In the genomic region with DNA sequence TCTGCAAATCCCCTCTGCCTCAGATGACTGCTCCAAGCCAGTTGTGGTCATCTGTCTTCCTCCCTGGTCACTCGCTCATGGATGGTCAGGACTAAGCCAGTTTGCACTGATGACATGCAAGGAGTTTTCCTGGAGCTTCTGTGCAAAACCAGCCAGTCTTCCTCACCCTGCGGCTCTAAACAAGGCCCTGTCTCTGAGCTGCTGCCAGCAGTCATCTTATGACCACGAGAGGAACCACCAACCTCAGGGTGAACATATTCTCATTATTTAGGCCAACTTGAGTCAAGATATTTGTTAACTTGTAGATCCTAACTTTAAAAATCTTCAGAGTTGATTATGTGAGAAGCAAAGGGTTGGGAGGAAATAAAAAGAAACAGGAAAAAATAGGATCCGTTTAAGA, we compare ENCODE assay signal across 27 cellular contexts.
DNase-seq lines count a peak whose midpoint lies in the region; ATAC-seq and TF ChIP-seq lines count a peak whose summit lies in the region.
"Had no signal": no experiment of that assay in that cellular context is flagged by ENCODE, and none has a peak within 500 bp of the region (broad histone marks: within the 10 kb centered on the region; RNA-seq: fewer than 3 reads in every experiment).

No MANE protein-coding gene starts in this region.

- H3K4me1 ChIP-seq in Loucy (ENCODE audit: insufficient read depth, low read length, poor library complexity, severe bottlenecking) = peaks cover 18% of the 10 kb centered on the region
- H3K4me1 ChIP-seq in Caco-2 = no peaks in the 10 kb centered on the region
- H3K4me1 ChIP-seq: parathyroid adenoma had no signal

- H3K9me2 ChIP-seq in Loucy (replicated peaks; ENCODE audit: low read depth, low read length) = no peaks in the 10 kb centered on the region

- H3K4me1 Mint-ChIP-seq in activated T-cell treated with anti-CD3 and anti-CD28 coated beads, Interleukin-2, amount 50 U/mL, for 72 hours (ENCODE audit: low read depth) = peaks cover 81% of the 10 kb centered on the region
- H3K4me1 Mint-ChIP-seq in activated T-cell treated with anti-CD3 and anti-CD28 coated beads, Interleukin-2, amount 50 U/mL, for 4 hours (ENCODE audit: low read depth) = peaks cover 67% of the 10 kb centered on the region
- peaks cover 58% of the 10 kb centered on the region for H3K4me1 Mint-ChIP-seq in activated T-helper 2 cell treated with anti-CD3 and anti-CD28 coated beads, Interferon-gamma antibody, Interleukin-2, Interleukin-4, amounts not matched to agents 10 μg/mL and 5 μg/mL and 100 μg/mL, durations not matched to agents 14 hours and 24 hours and 36 hours (ENCODE audit: low read depth)
- peaks cover 96% of the 10 kb centered on the region for H3K4me1 Mint-ChIP-seq in stimulated activated memory B cell treated with anti-CD40 and anti-IgM and Interleukin-4, amounts not matched to agents 10 μg/mL and 1 μg/mL and 100 μg/mL, for 72 hours
- no peaks in the 10 kb centered on the region for H3K4me1 Mint-ChIP-seq in Caco-2 (ENCODE audit: low read depth, unreplicated experiment)
- H3K4me1 Mint-ChIP-seq: nephron had no signal

- H3K36me3 ChIP-seq in Loucy (ENCODE audit: insufficient read depth, low read length) (no peaks in the 10 kb centered on the region), MG63 (no peaks in the 10 kb centered on the region), Caco-2 (ENCODE audit: control insufficient read depth, insufficient read depth, low read length) (no peaks in the 10 kb centered on the region)
- H3K36me3 ChIP-seq: BLaER1 had no signal

- peak overlapping the region; percentile 45 for H3K27ac Mint-ChIP-seq in activated T-cell treated with anti-CD3 and anti-CD28 coated beads, Interleukin-2, amount 50 U/mL, for 72 hours
- H3K27ac Mint-ChIP-seq in activated T-helper 2 cell treated with anti-CD3 and anti-CD28 coated beads, Interferon-gamma antibody, Interleukin-2, Interleukin-4, amounts not matched to agents 10 μg/mL and 5 μg/mL and 100 μg/mL, durations not matched to agents 14 hours and 24 hours and 36 hours = peak overlapping the region; percentile 53
- H3K27ac Mint-ChIP-seq in stimulated activated memory B cell treated with anti-CD40 and anti-IgM and Interleukin-4, amounts not matched to agents 10 μg/mL and 1 μg/mL and 100 μg/mL, for 72 hours = peak overlapping the region; percentile 90
- no peak overlapping the region for H3K27ac Mint-ChIP-seq in Caco-2 (ENCODE audit: unreplicated experiment)
- H3K27ac Mint-ChIP-seq: activated naive CD8-positive, alpha-beta T cell treated with anti-CD3 and anti-CD28 coated beads for 36 hours; nephron had no signal

- ATAC-seq in activated T-cell treated with anti-CD3 and anti-CD28 coated beads, Interleukin-2, amount 50 U/mL, for 72 hours (replicated peaks in 1 of 2) = peak; percentile 56 to 59
- ATAC-seq in activated T-cell treated with anti-CD3 and anti-CD28 coated beads, Interleukin-2, amount 50 U/mL, for 4 hours = no peak
- ATAC-seq in stimulated activated memory B cell treated with anti-CD40 and anti-IgM and Interleukin-4, amounts not matched to agents 10 μg/mL and 1 μg/mL and 100 μg/mL, for 72 hours = no peak
- ATAC-seq: left cardiac atrium, right cardiac atrium, Right ventricle myocardium inferior had no signal

- peaks cover 7 to 9% of the 10 kb centered on the region in 2 donors for H3K9me3 Mint-ChIP-seq in activated T-cell treated with anti-CD3 and anti-CD28 coated beads, Interleukin-2, amount 50 U/mL, for 72 hours
- H3K9me3 Mint-ChIP-seq in activated T-cell treated with anti-CD3 and anti-CD28 coated beads, Interleukin-2, amount 50 U/mL, for 4 hours = peaks cover 5% of the 10 kb centered on the region
- H3K9me3 Mint-ChIP-seq in activated T-helper 2 cell treated with anti-CD3 and anti-CD28 coated beads, Interferon-gamma antibody, Interleukin-2, Interleukin-4, amounts not matched to agents 10 μg/mL and 5 μg/mL and 100 μg/mL, durations not matched to agents 14 hours and 24 hours and 36 hours = peaks cover 21% of the 10 kb centered on the region
- H3K9me3 Mint-ChIP-seq in stimulated activated memory B cell treated with anti-CD40 and anti-IgM and Interleukin-4, amounts not matched to agents 10 μg/mL and 1 μg/mL and 100 μg/mL, for 72 hours = peaks cover 2% of the 10 kb centered on the region
- no peaks in the 10 kb centered on the region for H3K9me3 Mint-ChIP-seq in Caco-2 (ENCODE audit: unreplicated experiment)
- H3K9me3 Mint-ChIP-seq: nephron had no signal

- BruUV-seq in Caco-2 (replicated peaks; lab: Mats Ljungman, UMichigan) = no TSS peak

- H3K9ac ChIP-seq in Loucy (ENCODE audit: low read depth, low read length, poor library complexity, severe bottlenecking) = no peak overlapping the region
- H3K9ac ChIP-seq: BLaER1, KMS-11, parathyroid adenoma had no signal

- H3K9me3 ChIP-seq in Loucy (ENCODE audit: insufficient read depth, low read depth, low read length) (no peaks in the 10 kb centered on the region), MG63 (no peaks in the 10 kb centered on the region), Caco-2 (no peaks in the 10 kb centered on the region)
- H3K9me3 ChIP-seq: BLaER1 had no signal

- H3K4me3 Mint-ChIP-seq in activated T-cell treated with anti-CD3 and anti-CD28 coated beads, Interleukin-2, amount 50 U/mL, for 72 hours = peak overlapping the region; percentile 25 to 38
- H3K4me3 Mint-ChIP-seq in activated T-cell treated with anti-CD3 and anti-CD28 coated beads, Interleukin-2, amount 50 U/mL, for 4 hours = no peak overlapping the region
- no peak overlapping the region for H3K4me3 Mint-ChIP-seq in activated T-helper 2 cell treated with anti-CD3 and anti-CD28 coated beads, Interferon-gamma antibody, Interleukin-2, Interleukin-4, amounts not matched to agents 10 μg/mL and 5 μg/mL and 100 μg/mL, durations not matched to agents 14 hours and 24 hours and 36 hours (ENCODE audit: low read depth)
- H3K4me3 Mint-ChIP-seq in stimulated activated memory B cell treated with anti-CD40 and anti-IgM and Interleukin-4, amounts not matched to agents 10 μg/mL and 1 μg/mL and 100 μg/mL, for 72 hours = no peak overlapping the region
- no peak overlapping the region for H3K4me3 Mint-ChIP-seq in Caco-2 (ENCODE audit: unreplicated experiment)
- H3K4me3 Mint-ChIP-seq: activated naive CD8-positive, alpha-beta T cell treated with anti-CD3 and anti-CD28 coated beads for 36 hours; nephron had no signal

- no peaks in the 10 kb centered on the region for H3K79me2 ChIP-seq in Loucy (ENCODE audit: insufficient read depth, low read length)
- H3K79me2 ChIP-seq: parathyroid adenoma had no signal

- H3K27me3 ChIP-seq in Loucy (ENCODE audit: insufficient read depth, low read length, poor library complexity, severe bottlenecking) (no peaks in the 10 kb centered on the region), MG63 (no peaks in the 10 kb centered on the region), Caco-2 (replicated peaks; ENCODE audit: control insufficient read depth, insufficient read depth, low read length) (no peaks in the 10 kb centered on the region; the same call in 1 of the 2 replicates)
- H3K27me3 ChIP-seq: BLaER1, dorsolateral prefrontal cortex had no signal

- peak in 1 of 2 donors; percentile 33 for DNase-seq in activated T-cell treated with anti-CD3 and anti-CD28 coated beads, Interleukin-2, amount 50 U/mL, for 72 hours
- DNase-seq in activated T-cell treated with anti-CD3 and anti-CD28 coated beads, Interleukin-2, amount 50 U/mL, for 4 hours = no peak
- DNase-seq in activated T-helper 2 cell treated with anti-CD3 and anti-CD28 coated beads, Interferon-gamma antibody, Interleukin-2, Interleukin-4, amounts not matched to agents 10 μg/mL and 5 μg/mL and 100 μg/mL, durations not matched to agents 14 hours and 24 hours and 36 hours (ENCODE audit: low spot score) = no peak
- DNase-seq in MG63 = no peak
- no peak for DNase-seq in Caco-2
- DNase-seq in GM10248 (ENCODE audit: extremely low spot score) = no peak
- DNase-seq: activated CD4-positive, alpha-beta T cell treated with anti-CD3 and anti-CD28 coated beads, Interleukin-2, amount 50 U/mL, for 4 hours; activated naive CD8-positive, alpha-beta T cell treated with anti-CD3 and anti-CD28 coated beads for 36 hours; activated T-cell treated with anti-CD3 and anti-CD28 coated beads, Interleukin-2, amount 50 U/mL, for 1 hour; dorsolateral prefrontal cortex; HCEC 1CT; head of caudate nucleus; left cardiac atrium; mesenchymal stem cell; NCI-H1048; NCI-H1930; NCI-H774; right cardiac atrium; stimulated activated CD4-positive, alpha-beta T cell treated with anti-CD3 and anti-CD28 coated beads, Interleukin-12 subunit alpha, Interleukin-12 subunit beta, amount 100 ng/mL, for 4 hours; trophoblast cell had no signal

- H3K4me3 ChIP-seq in Loucy (ENCODE audit: low read length, poor library complexity, severe bottlenecking) (no peak overlapping the region), MG63 (no peak overlapping the region), Caco-2 (ENCODE audit: low read depth, low read length) (no peak overlapping the region)
- H3K4me3 ChIP-seq: BLaER1, dorsolateral prefrontal cortex had no signal

- no peak overlapping the region for H3K4me2 ChIP-seq in Loucy (ENCODE audit: low read depth, low read length, poor library complexity, severe bottlenecking)
- H3K4me2 ChIP-seq: BLaER1, KMS-11 had no signal

- no peaks in the 10 kb centered on the region for H4K20me1 ChIP-seq in Loucy (ENCODE audit: insufficient read depth, low read length, poor library complexity, severe bottlenecking)
- H4K20me1 ChIP-seq: BLaER1 had no signal

- intact Hi-C loops in activated T-helper 2 cell treated with anti-CD3 and anti-CD28 coated beads, Interferon-gamma antibody, Interleukin-2, Interleukin-4, amounts not matched to agents 10 μg/mL and 5 μg/mL and 100 μg/mL, durations not matched to agents 14 hours and 24 hours and 36 hours (cut with micrococcal nuclease) = no loop called here
- intact Hi-C loops in Caco-2 (cut with micrococcal nuclease; ENCODE audit: unreplicated experiment) = no loop called here

- POLR2A ChIA-PET in Caco-2 (lab: Charles Lee) (no interaction called here), GM10248 (lab: Yijun Ruan, JAX) (no interaction called here)

- no peaks in the 10 kb centered on the region for H3K27me3 Mint-ChIP-seq in activated T-cell treated with anti-CD3 and anti-CD28 coated beads, Interleukin-2, amount 50 U/mL, for 72 hours (ENCODE audit: low read depth)
- H3K27me3 Mint-ChIP-seq in activated T-cell treated with anti-CD3 and anti-CD28 coated beads, Interleukin-2, amount 50 U/mL, for 4 hours (ENCODE audit: low read depth) = no peaks in the 10 kb centered on the region
- H3K27me3 Mint-ChIP-seq in activated T-helper 2 cell treated with anti-CD3 and anti-CD28 coated beads, Interferon-gamma antibody, Interleukin-2, Interleukin-4, amounts not matched to agents 10 μg/mL and 5 μg/mL and 100 μg/mL, durations not matched to agents 14 hours and 24 hours and 36 hours (ENCODE audit: low read depth) = no peaks in the 10 kb centered on the region
- no peaks in the 10 kb centered on the region for H3K27me3 Mint-ChIP-seq in stimulated activated memory B cell treated with anti-CD40 and anti-IgM and Interleukin-4, amounts not matched to agents 10 μg/mL and 1 μg/mL and 100 μg/mL, for 72 hours
- H3K27me3 Mint-ChIP-seq in Caco-2 (ENCODE audit: insufficient read depth, unreplicated experiment) = peaks cover 11% of the 10 kb centered on the region
- H3K27me3 Mint-ChIP-seq: activated naive CD8-positive, alpha-beta T cell treated with anti-CD3 and anti-CD28 coated beads for 36 hours had no signal

- TF ChIP-seq CTCF in Loucy (conservative IDR thresholded peaks at IDR 0.05; ENCODE audit: low read length) (no peak), Caco-2 (IDR thresholded peaks at IDR 0.05; ENCODE audit: insufficient read depth in 1 of 2, low read depth in 1 of 2, low read length in 1 of 2, severe bottlenecking in 1 of 2, unreplicated experiment in 1 of 2) (no peak), GM10248 (IDR thresholded peaks at IDR 0.05; ENCODE audit: control extremely low read depth, extremely low read depth, low read depth, missing control alignments) (no peak)

- CTCF ChIA-PET in Caco-2 (lab: Charles Lee) = no interaction called here
- CTCF ChIA-PET in GM10248 (lab: Yijun Ruan, JAX) = interaction anchor here (1.1 kb wide), 1 partner anchor 9 kb away, joined by 3 read pairs; no protein-coding TSS in a partner anchor

- H3K36me3 Mint-ChIP-seq in activated T-cell treated with anti-CD3 and anti-CD28 coated beads, Interleukin-2, amount 50 U/mL, for 72 hours (ENCODE audit: insufficient read depth in 2 of 2) = peaks cover 7 to 20% of the 10 kb centered on the region in 2 donors
- no peaks in the 10 kb centered on the region for H3K36me3 Mint-ChIP-seq in activated T-cell treated with anti-CD3 and anti-CD28 coated beads, Interleukin-2, amount 50 U/mL, for 4 hours (ENCODE audit: insufficient read depth)
- peaks cover 20% of the 10 kb centered on the region for H3K36me3 Mint-ChIP-seq in activated T-helper 2 cell treated with anti-CD3 and anti-CD28 coated beads, Interferon-gamma antibody, Interleukin-2, Interleukin-4, amounts not matched to agents 10 μg/mL and 5 μg/mL and 100 μg/mL, durations not matched to agents 14 hours and 24 hours and 36 hours (ENCODE audit: low read depth)
- H3K36me3 Mint-ChIP-seq in stimulated activated memory B cell treated with anti-CD40 and anti-IgM and Interleukin-4, amounts not matched to agents 10 μg/mL and 1 μg/mL and 100 μg/mL, for 72 hours = peaks cover 6% of the 10 kb centered on the region
- no peaks in the 10 kb centered on the region for H3K36me3 Mint-ChIP-seq in Caco-2 (ENCODE audit: insufficient read depth, unreplicated experiment)

- H3F3A ChIP-seq in Loucy (ENCODE audit: low read depth) = no peaks in the 10 kb centered on the region

- peak overlapping the region; percentile 71 for H2AFZ ChIP-seq in Loucy (ENCODE audit: low read length)
- H2AFZ ChIP-seq: parathyroid adenoma had no signal

Comparison
In these comparisons a context has a peak if more than half of its experiments do, and no peak if none do; other contexts are left out.
1. ATAC-seq: peak in activated T-cell treated with anti-CD3 and anti-CD28 coated beads, Interleukin-2, amount 50 U/mL, for 72 hours (2 of 2); none in activated T-cell treated with anti-CD3 and anti-CD28 coated beads, Interleukin-2, amount 50 U/mL, for 4 hours (0 of 2) and stimulated activated memory B cell treated with anti-CD40 and anti-IgM and Interleukin-4, amounts not matched to agents 10 μg/mL and 1 μg/mL and 100 μg/mL, for 72 hours (single experiment).
2. H3K4me3 Mint-ChIP-seq: peak in activated T-cell treated with anti-CD3 and anti-CD28 coated beads, Interleukin-2, amount 50 U/mL, for 72 hours (2 of 2); none in activated T-cell treated with anti-CD3 and anti-CD28 coated beads, Interleukin-2, amount 50 U/mL, for 4 hours (single experiment), activated T-helper 2 cell treated with anti-CD3 and anti-CD28 coated beads, Interferon-gamma antibody, Interleukin-2, Interleukin-4, amounts not matched to agents 10 μg/mL and 5 μg/mL and 100 μg/mL, durations not matched to agents 14 hours and 24 hours and 36 hours (single experiment), stimulated activated memory B cell treated with anti-CD40 and anti-IgM and Interleukin-4, amounts not matched to agents 10 μg/mL and 1 μg/mL and 100 μg/mL, for 72 hours (single experiment) and Caco-2 (single experiment).